In the genomic region with DNA sequence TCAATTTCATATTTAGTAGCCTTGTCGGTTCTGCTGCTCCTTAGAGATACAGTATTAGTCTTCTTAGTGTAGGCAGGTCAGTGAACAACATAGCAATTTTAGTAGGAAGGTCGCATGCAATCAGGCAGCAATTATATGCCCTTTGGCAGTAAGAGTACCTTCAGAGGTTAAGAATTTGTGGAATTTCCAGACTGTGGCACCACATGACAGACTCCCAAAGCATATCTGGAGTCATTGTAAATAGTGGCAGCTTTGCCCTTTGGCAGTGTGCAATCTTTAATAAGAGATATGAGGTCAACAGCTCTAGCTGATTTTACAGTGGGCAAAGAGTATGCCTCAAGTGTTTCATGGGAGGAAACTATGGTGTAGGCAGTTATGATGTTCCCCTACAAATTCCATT, we compare ENCODE assay signal across 27 cellular contexts.
"Had no signal": no experiment of that assay in that cellular context is flagged by ENCODE, and none has a peak within 500 bp of the region (broad histone marks: within the 10 kb centered on the region; RNA-seq: fewer than 3 reads in every experiment).

No MANE protein-coding gene starts in this region.

- H3K9me3 ChIP-seq: gastroesophageal sphincter, lower lobe of right lung, neutrophil, prostate gland, suprapubic skin, transverse colon, upper lobe of right lung, uterus had no signal

- H3K4me1 ChIP-seq: foreskin keratinocyte, gastroesophageal sphincter, heart right ventricle, lower lobe of right lung, prostate gland, spleen, suprapubic skin, transverse colon, upper lobe of right lung, uterus had no signal

- FAIRE-seq: colon, islet of Langerhans had no signal

- H3K36me3 ChIP-seq: gastroesophageal sphincter, heart right ventricle, lower lobe of right lung, neutrophil, prostate gland, spleen, suprapubic skin, transverse colon, upper lobe of right lung, uterus had no signal

- H3K27me3 ChIP-seq: foreskin keratinocyte, gastroesophageal sphincter, heart right ventricle, neutrophil, spleen, suprapubic skin, transverse colon, upper lobe of right lung, uterus had no signal

- DNase-seq: effector CD8-positive, alpha-beta T cell; endodermal cell; glutamatergic neuron; heart right ventricle; hippocampal formation; kidney glomerular epithelial cell; left ventricle myocardium superior; lower lobe of right lung; mucosa of descending colon; naive B cell; right cardiac atrium; spleen; stimulated activated naive B cell treated with anti-CD40 and anti-IgM and Interleukin-4, amounts not matched to agents 10 μg/mL and 1 μg/mL and 100 μg/mL, for 72 hours; transverse colon; upper lobe of right lung; uterus had no signal

- H3K27ac ChIP-seq: epithelial cell of prostate, foreskin keratinocyte, gastroesophageal sphincter, heart right ventricle, lower lobe of right lung, neutrophil, prostate gland, skin epidermis, spleen, suprapubic skin, transverse colon, upper lobe of right lung, uterus had no signal

- H3K4me3 ChIP-seq: gastroesophageal sphincter, heart right ventricle, lower lobe of right lung, mucosa of descending colon, prostate gland, skin epidermis, spleen, suprapubic skin, transverse colon, upper lobe of right lung, uterus had no signal

- ATAC-seq: esophagus mucosa; foreskin keratinocyte; gastroesophageal sphincter; heart right ventricle; left ventricle myocardium superior; lower lobe of right lung; mucosa of descending colon; natural killer cell treated with Interleukin-12 subunit alpha and Interleukin-12 subunit beta and Interleukin-15 and Interleukin-18, amount 100 ng/mL, for 72 hours; right cardiac atrium; stimulated activated naive B cell treated with anti-CD40 and anti-IgM and Interleukin-4, amounts not matched to agents 10 μg/mL and 1 μg/mL and 100 μg/mL, for 72 hours; upper lobe of right lung had no signal
